ENCODE assay signal across 19 cellular contexts in genomic region chr1:198259336-198260109, GRCh38.
DNase-seq lines count a peak whose midpoint lies in the region; ATAC-seq, FAIRE-seq and TF ChIP-seq lines count a peak whose summit lies in the region.
"Had no signal": no experiment of that assay in that cellular context is flagged by ENCODE, and none has a peak within 500 bp of the region (broad histone marks: within the 10 kb centered on the region; RNA-seq: fewer than 3 reads in every experiment).

No MANE protein-coding gene starts in this region.

- H3F3A ChIP-seq in PC-3 (ENCODE audit: low read length, unreplicated experiment), result no peaks in the 10 kb centered on the region

- H3K4me2 ChIP-seq in PC-3 (ENCODE audit: low read length) (peak overlapping the region; percentile 47), skeletal muscle satellite cell (ENCODE audit: low read length) (peak overlapping the region; percentile 68)

- H3K4me3 ChIP-seq in PC-3 (ENCODE audit: low read length) (no peak overlapping the region), skeletal muscle satellite cell (ENCODE audit: low read length) (peak overlapping the region; percentile 15), aorta (ENCODE audit: low read length in 2 of 2) (no peak overlapping the region)
- H3K4me3 ChIP-seq: right atrium auricular region had no signal

- no peak overlapping the region for H2AFZ ChIP-seq in PC-3 (ENCODE audit: low read length)

- H3K27me3 ChIP-seq in PC-3 (ENCODE audit: low read length), result no peaks in the 10 kb centered on the region
- H3K27me3 ChIP-seq in skeletal muscle satellite cell (ENCODE audit: control insufficient read depth, insufficient read depth, low read length), result no peaks in the 10 kb centered on the region
- no peaks in the 10 kb centered on the region for H3K27me3 ChIP-seq in aorta (ENCODE audit: control insufficient read depth in 1 of 2, insufficient read depth in 2 of 2, low read length in 1 of 2)
- H3K27me3 ChIP-seq: right atrium auricular region had no signal

- WGBS in aorta, 2 donors, result 79 to 92% methylated on average over 3 of the region's 3 CpGs

- H3K27me3 Mint-ChIP-seq in activated T-cell treated with anti-CD3 and anti-CD28 coated beads, Interleukin-2, amount 50 U/mL, for 72 hours (ENCODE audit: low read depth), result no peaks in the 10 kb centered on the region
- H3K27me3 Mint-ChIP-seq in chondrocyte (ENCODE audit: low read depth), result no peaks in the 10 kb centered on the region
- H3K27me3 Mint-ChIP-seq: T-helper 17 cell had no signal

- no peaks in the 10 kb centered on the region for H4K20me1 ChIP-seq in PC-3 (ENCODE audit: low read length)

- CTCF ChIA-PET in PC-3 (lab: Charles Lee), result no interaction called here

- peaks cover 0 to 2% of the 10 kb centered on the region in 2 donors for H3K9me3 Mint-ChIP-seq in activated T-cell treated with anti-CD3 and anti-CD28 coated beads, Interleukin-2, amount 50 U/mL, for 72 hours
- no peaks in the 10 kb centered on the region for H3K9me3 Mint-ChIP-seq in chondrocyte (ENCODE audit: low read depth)
- H3K9me3 Mint-ChIP-seq: endodermal cell had no signal

- H3K4me1 Mint-ChIP-seq in activated T-cell treated with anti-CD3 and anti-CD28 coated beads, Interleukin-2, amount 50 U/mL, for 72 hours (ENCODE audit: low read depth), result peaks cover 63% of the 10 kb centered on the region
- peaks cover 68% of the 10 kb centered on the region for H3K4me1 Mint-ChIP-seq in chondrocyte (ENCODE audit: low read depth)

- H3K36me3 Mint-ChIP-seq in activated T-cell treated with anti-CD3 and anti-CD28 coated beads, Interleukin-2, amount 50 U/mL, for 72 hours (ENCODE audit: insufficient read depth in 2 of 2), result peaks cover 3 to 6% of the 10 kb centered on the region in 2 donors
- no peaks in the 10 kb centered on the region for H3K36me3 Mint-ChIP-seq in chondrocyte (ENCODE audit: low read depth)

- peak overlapping the region; percentile 96 for H3K27ac Mint-ChIP-seq in activated T-cell treated with anti-CD3 and anti-CD28 coated beads, Interleukin-2, amount 50 U/mL, for 72 hours
- peak overlapping the region; percentile 67 for H3K27ac Mint-ChIP-seq in chondrocyte (ENCODE audit: unreplicated experiment)
- H3K27ac Mint-ChIP-seq: endodermal cell, T-helper 17 cell had no signal

- H3K9me3 ChIP-seq in PC-3 (ENCODE audit: low read length) (no peaks in the 10 kb centered on the region), skeletal muscle satellite cell (replicated peaks; ENCODE audit: low read length) (no peaks in the 10 kb centered on the region), aorta (ENCODE audit: control insufficient read depth, low read length) (no peaks in the 10 kb centered on the region)
- H3K9me3 ChIP-seq: right atrium auricular region had no signal

- H3K36me3 ChIP-seq in PC-3 (ENCODE audit: low read depth, low read length), result no peaks in the 10 kb centered on the region
- no peaks in the 10 kb centered on the region for H3K36me3 ChIP-seq in skeletal muscle satellite cell (ENCODE audit: insufficient read depth, low read length)
- H3K36me3 ChIP-seq in aorta (ENCODE audit: control insufficient read depth in 1 of 2, insufficient read depth in 2 of 2, low read length in 1 of 2), result no peaks in the 10 kb centered on the region
- H3K36me3 ChIP-seq: right atrium auricular region had no signal

- peak overlapping the region; percentile 50 to 83 for H3K4me3 Mint-ChIP-seq in activated T-cell treated with anti-CD3 and anti-CD28 coated beads, Interleukin-2, amount 50 U/mL, for 72 hours
- no peak overlapping the region for H3K4me3 Mint-ChIP-seq in chondrocyte (ENCODE audit: unreplicated experiment)
- H3K4me3 Mint-ChIP-seq: endodermal cell, T-helper 17 cell had no signal

- POLR2A ChIA-PET in PC-3 (lab: Charles Lee; ENCODE audit: unreplicated experiment), result no interaction called here

- BruUV-seq in PC-3 (replicated peaks; lab: Mats Ljungman, UMichigan), result no TSS peak

- H3K9ac ChIP-seq in PC-3 (ENCODE audit: low read length), result no peak overlapping the region
- H3K9ac ChIP-seq in skeletal muscle satellite cell (ENCODE audit: low read depth, low read length), result peak overlapping the region; percentile 77

- peaks cover 24% of the 10 kb centered on the region for H3K79me2 ChIP-seq in PC-3 (ENCODE audit: low read length)

- DNase-seq in activated T-cell treated with anti-CD3 and anti-CD28 coated beads, Interleukin-2, amount 50 U/mL, for 72 hours, result no peak
- no peak for DNase-seq in activated T-cell treated with anti-CD3 and anti-CD28 coated beads, Interleukin-2, amount 50 U/mL, for 1 hour
- DNase-seq in PC-3 (peak; percentile 13), chondrocyte (ENCODE audit: low spot score) (no peak), RCC 7860 (ENCODE audit: low spot score) (no peak), aorta (no peak), GF-D8 (lab: John Stamatoyannopoulos, UW) (no peak)
- DNase-seq: amniotic stem cell, COR-L47, endodermal cell, foreskin fibroblast, MV-4-11, NCI-H2029, NCI-H510A, T-helper 17 cell had no signal

- H3K9me2 ChIP-seq in PC-3 (replicated peaks; ENCODE audit: low read length), result no peaks in the 10 kb centered on the region

- no peak for ATAC-seq in activated T-cell treated with anti-CD3 and anti-CD28 coated beads, Interleukin-2, amount 50 U/mL, for 72 hours (replicated peaks in 1 of 2)
- ATAC-seq in PC-3 (no peak), aorta (ENCODE audit: low FRiP score) (no peak)
- ATAC-seq: Right ventricle myocardium inferior, T-helper 17 cell had no signal

- peaks cover 28% of the 10 kb centered on the region for H3K4me1 ChIP-seq in PC-3 (ENCODE audit: insufficient read depth, low read length)
- peaks cover 45% of the 10 kb centered on the region for H3K4me1 ChIP-seq in skeletal muscle satellite cell (ENCODE audit: control insufficient read depth, insufficient read depth, low read length)
- H3K4me1 ChIP-seq in aorta (ENCODE audit: control insufficient read depth in 1 of 2, insufficient read depth in 2 of 2, low read length in 2 of 2), result peaks cover 2% of the 10 kb centered on the region in 2 donors

- peak overlapping the region; percentile 53; the same call in 1 of the 2 replicates for H3K27ac ChIP-seq in PC-3 (ENCODE audit: low read length)
- no peak overlapping the region for H3K27ac ChIP-seq in aorta (ENCODE audit: low read depth in 1 of 2, low read length in 2 of 2)
- H3K27ac ChIP-seq: right atrium auricular region had no signal

- no peak for FAIRE-seq in RCC 7860 (lab: Jason Lieb, UNC)
- FAIRE-seq: G401.6 had no signal

- TF ChIP-seq CTCF in PC-3 (conservative IDR thresholded peaks at IDR 0.05; ENCODE audit: low read depth, low read length), result no peak
- TF ChIP-seq CTCF in chondrocyte (IDR thresholded peaks at IDR 0.05), result no peak

- intact Hi-C loops in PC-3 (cut with micrococcal nuclease) (loop anchor here (5.0 to 10.0 kb wide), 3 partner anchors 102 to 205 kb away; partner anchors contain the start of gene NEK7), aorta (cut with DNase I) (loop anchor here (10.0 kb wide), 2 partner anchors 105 to 165 kb away; partner anchors contain the start of gene NEK7 (in 1 of the 2))
